In genomic region chr2:27147935-27148334, GRCh38 we compare ENCODE assay signal across 37 cellular contexts. TPM values are rescaled to one million over a fixed set of nuclear protein-coding genes. Genes with fewer than 3 reads are reported as not detected.
"Had no signal": no experiment of that assay in that cellular context is flagged by ENCODE, and none has a peak within 500 bp of the region (broad histone marks: within the 10 kb centered on the region; RNA-seq: fewer than 3 reads in every experiment).

No MANE protein-coding gene starts in this region.

- ATAC-seq: foreskin keratinocyte; gastroesophageal sphincter; heart left ventricle; mucosa of descending colon; natural killer cell treated with Interleukin-12 subunit alpha and Interleukin-12 subunit beta and Interleukin-15 and Interleukin-18, amount 100 ng/mL, for 72 hours; pancreas; sciatic nerve; stimulated activated effector memory CD8-positive, alpha-beta T cell treated with anti-CD3 and anti-CD28 coated beads, Interleukin-12 subunit alpha, Interleukin-12 subunit beta, amount 100 ng/mL, for 72 hours had no signal

- H3K4me2 ChIP-seq: hepatocyte, smooth muscle cell had no signal

- H3K4me3 Mint-ChIP-seq: dendritic cell treated with granulocyte-macrophage colony-stimulating factor and Interleukin-4, amounts not matched to agents 40 ng/mL and 50 ng/mL, for 4 days; endodermal cell; mesothelial cell of epicardium; naive B cell; natural killer cell treated with Interleukin-12 subunit alpha and Interleukin-12 subunit beta and Interleukin-15 and Interleukin-18, amount 100 ng/mL, for 72 hours; neural crest cell; stimulated activated effector memory CD8-positive, alpha-beta T cell treated with anti-CD3 and anti-CD28 coated beads, Interleukin-12 subunit alpha, Interleukin-12 subunit beta, amount 100 ng/mL, for 72 hours had no signal

- H3K27ac Mint-ChIP-seq: dendritic cell treated with granulocyte-macrophage colony-stimulating factor and Interleukin-4, amounts not matched to agents 40 ng/mL and 50 ng/mL, for 4 days; endodermal cell; mesothelial cell of epicardium; natural killer cell treated with Interleukin-12 subunit alpha and Interleukin-12 subunit beta and Interleukin-15 and Interleukin-18, amount 100 ng/mL, for 72 hours; progenitor cell of endocrine pancreas; stimulated activated effector memory CD8-positive, alpha-beta T cell treated with anti-CD3 and anti-CD28 coated beads, Interleukin-12 subunit alpha, Interleukin-12 subunit beta, amount 100 ng/mL, for 72 hours had no signal

- H3K4me1 Mint-ChIP-seq: endodermal cell; mesothelial cell of epicardium; naive B cell; neural crest cell; stimulated activated effector memory CD8-positive, alpha-beta T cell treated with anti-CD3 and anti-CD28 coated beads, Interleukin-12 subunit alpha, Interleukin-12 subunit beta, amount 100 ng/mL, for 72 hours had no signal

- H3K36me3 ChIP-seq: gastroesophageal sphincter, heart left ventricle, left lung, neutrophil, pancreas, stomach, thyroid gland, vagina had no signal

- H3K4me1 ChIP-seq: foreskin keratinocyte, gastroesophageal sphincter, heart left ventricle, left lung, pancreas, stomach, thyroid gland, vagina had no signal

- H3K27me3 Mint-ChIP-seq: progenitor cell of endocrine pancreas had no signal

- H3K4me3 ChIP-seq: gastroesophageal sphincter, heart left ventricle, hepatocyte, left lung, mucosa of descending colon, pancreas, smooth muscle cell, stomach, thyroid gland, vagina had no signal

- H3K27ac ChIP-seq: epithelial cell of prostate, foreskin keratinocyte, gastroesophageal sphincter, heart left ventricle, hepatocyte, left lung, neutrophil, pancreas, stomach, thyroid gland, vagina had no signal

- DNase-seq: effector CD8-positive, alpha-beta T cell; endodermal cell; foreskin keratinocyte; heart left ventricle; left cardiac atrium; left lung; mesenchymal stem cell; mucosa of descending colon; naive B cell; stimulated activated CD4-positive, alpha-beta T cell treated with anti-CD3 and anti-CD28 coated beads, Interleukin-2, amount 100 ng/mL, for 24 hours; stimulated activated CD4-positive, alpha-beta T cell treated with anti-CD3 and anti-CD28 coated beads, Interleukin-4, amount 100 ng/mL, for 24 hours; stimulated activated naive CD4-positive, alpha-beta T cell treated with Interleukin-2 at 50 U/mL for 16 hours; stomach; thyroid gland; trophoblast cell had no signal

- H3K27me3 ChIP-seq: heart left ventricle, hepatocyte, left lung, pancreas, thyroid gland, vagina had no signal

- H3K9me3 ChIP-seq: gastroesophageal sphincter, heart left ventricle, left lung, mucosa of descending colon, neutrophil, pancreas, stomach, thyroid gland, vagina had no signal

- H3K36me3 Mint-ChIP-seq: mesothelial cell of epicardium; naive B cell; natural killer cell treated with Interleukin-12 subunit alpha and Interleukin-12 subunit beta and Interleukin-15 and Interleukin-18, amount 100 ng/mL, for 72 hours; stimulated activated effector memory CD8-positive, alpha-beta T cell treated with anti-CD3 and anti-CD28 coated beads, Interleukin-12 subunit alpha, Interleukin-12 subunit beta, amount 100 ng/mL, for 72 hours had no signal

- H3K9me3 Mint-ChIP-seq: dendritic cell treated with granulocyte-macrophage colony-stimulating factor and Interleukin-4, amounts not matched to agents 40 ng/mL and 50 ng/mL, for 4 days; endodermal cell; naive B cell; natural killer cell treated with Interleukin-12 subunit alpha and Interleukin-12 subunit beta and Interleukin-15 and Interleukin-18, amount 100 ng/mL, for 72 hours; stimulated activated effector memory CD8-positive, alpha-beta T cell treated with anti-CD3 and anti-CD28 coated beads, Interleukin-12 subunit alpha, Interleukin-12 subunit beta, amount 100 ng/mL, for 72 hours had no signal

RNA-seq across cellular contexts. Expression of gene TCF23, which starts 0.9 kb away (rescaled TPM):
- total RNA-seq: endodermal cell; esophagus mucosa; hepatocyte; kidney epithelial cell; lower leg skin; lung microvascular endothelial cell; mesothelial cell of epicardium; natural killer cell treated with Interleukin-12 subunit alpha and Interleukin-12 subunit beta and Interleukin-15 and Interleukin-18, amount 100 ng/mL, for 72 hours; neural crest cell; progenitor cell of endocrine pancreas; sciatic nerve; smooth muscle cell; stomach; temporal lobe had no signal

RNA-seq across cellular contexts. Expression of gene PRR30, which starts 8.7 kb away (rescaled TPM):
- total RNA-seq: endodermal cell; esophagus mucosa; foreskin keratinocyte; gastroesophageal sphincter; heart left ventricle; hepatocyte; kidney epithelial cell; left cardiac atrium; left lung; lower leg skin; lung microvascular endothelial cell; mesothelial cell of epicardium; mucosa of descending colon; natural killer cell treated with Interleukin-12 subunit alpha and Interleukin-12 subunit beta and Interleukin-15 and Interleukin-18, amount 100 ng/mL, for 72 hours; neural crest cell; omental fat pad; pancreas; progenitor cell of endocrine pancreas; sciatic nerve; smooth muscle cell; stomach; subcutaneous adipose tissue; temporal lobe; ureter; vagina had no signal

RNA-seq across cellular contexts. Expression of gene ABHD1, which starts 24.3 kb away (rescaled TPM):
- total RNA-seq: esophagus mucosa, foreskin keratinocyte, kidney epithelial cell, left lung, lung microvascular endothelial cell, smooth muscle cell, stomach, temporal lobe, vagina had no signal

RNA-seq across cellular contexts. Expression of gene CGREF1, which starts 29.0 kb away (rescaled TPM):
- total RNA-seq: smooth muscle cell had no signal
